Comparison of ENCODE assay signal across 1 cellular context in genomic region chr3:134197681-134198261, GRCh38.
TF ChIP-seq lines count a peak whose summit lies in the region.

No MANE protein-coding gene starts in this region.

TF ChIP-seq in WTC11, 78 proteins besides CTCF, POLR2A, EP300 and RAD21 (continued from another document):
- no peak for TF ChIP-seq AFF4 (CRISPR knock-in tag; IDR thresholded peaks at IDR 0.05; ENCODE audit: borderline replicate concordance)
- no peak for TF ChIP-seq ERG (CRISPR knock-in tag; IDR thresholded peaks at IDR 0.05)
- TF ChIP-seq ZNF416 (CRISPR knock-in tag; IDR thresholded peaks at IDR 0.05) = no peak
- TF ChIP-seq CREM (CRISPR knock-in tag; IDR thresholded peaks at IDR 0.05) = no peak
- TF ChIP-seq RORB (CRISPR knock-in tag; IDR thresholded peaks at IDR 0.05) = no peak
- no peak for TF ChIP-seq OVOL2 (CRISPR knock-in tag; IDR thresholded peaks at IDR 0.05; ENCODE audit: borderline replicate concordance)
- TF ChIP-seq ZMAT4 (CRISPR knock-in tag; IDR thresholded peaks at IDR 0.05) = no peak
